8 cellular contexts compared by ENCODE assay signal in genomic region chr7:106110238-106110560, GRCh38. TPM values are rescaled to one million over a fixed set of nuclear protein-coding genes. Genes with fewer than 3 reads are reported as not detected.
DNase-seq lines count a peak whose midpoint lies in the region; ATAC-seq and TF ChIP-seq lines count a peak whose summit lies in the region.

No MANE protein-coding gene starts in this region.

- H3K27ac Mint-ChIP-seq in chondrocyte (ENCODE audit: unreplicated experiment) = no peak overlapping the region

- peaks cover 27 to 34% of the 10 kb centered on the region in 2 experiments for H3K4me1 ChIP-seq in neutrophil (ENCODE audit: control insufficient read depth in 1 of 2, insufficient read depth in 1 of 2, low read depth in 1 of 2, low read length in 1 of 2)

- H3K9me3 ChIP-seq in neutrophil = no peaks in the 10 kb centered on the region

- H3K36me3 ChIP-seq in neutrophil = no peaks in the 10 kb centered on the region

- no peaks in the 10 kb centered on the region for H3K36me3 Mint-ChIP-seq in chondrocyte (ENCODE audit: low read depth)

- H3K9me3 Mint-ChIP-seq in chondrocyte (ENCODE audit: low read depth) = no peaks in the 10 kb centered on the region

- H3K4me3 Mint-ChIP-seq in chondrocyte (ENCODE audit: unreplicated experiment) = peak overlapping the region; percentile 74

- H3K4me3 ChIP-seq in neutrophil (ENCODE audit: low read depth in 1 of 2, low read length in 1 of 2) = no peak overlapping the region

- H3K27me3 ChIP-seq in neutrophil = no peaks in the 10 kb centered on the region

- peaks cover 42% of the 10 kb centered on the region for H3K4me1 Mint-ChIP-seq in chondrocyte (ENCODE audit: low read depth)

- in situ Hi-C loops in KBM-7 (cut with MboI; ENCODE audit: low pct_unique_long_range_greater_than_20kb, low sequenced_read_pairs) = no loop called here

- TF ChIP-seq CTCF in chondrocyte (IDR thresholded peaks at IDR 0.05) (no peak), neutrophil (IDR thresholded peaks at IDR 0.05) (no peak)

- DNase-seq in DMS79 treated with DMSO at 0.1 percent for 48 hours (lab: John Stamatoyannopoulos, UW) (peak; percentile 9), KBM-7 (peak; percentile 45), chondrocyte (ENCODE audit: low spot score) (no peak), NCI-H2107 treated with DMSO at 0.1 percent for 48 hours (lab: John Stamatoyannopoulos, UW; ENCODE audit: unreplicated experiment) (no peak), NCI-H1048 (lab: John Stamatoyannopoulos, UW) (no peak)

- peak overlapping the region; percentile 3 for H3K27ac ChIP-seq in neutrophil

- no peak for ATAC-seq in GM18498 (IDR thresholded peaks at IDR 0.05; ENCODE audit: unreplicated experiment)
- no peak for ATAC-seq in GM18907 (IDR thresholded peaks at IDR 0.05; ENCODE audit: unreplicated experiment)

- no peaks in the 10 kb centered on the region for H3K27me3 Mint-ChIP-seq in chondrocyte (ENCODE audit: low read depth)

RNA-seq across cellular contexts. Expression of gene SYPL1, which starts 1.9 kb away (rescaled TPM):
- total RNA-seq in chondrocyte = 53.9 to 75.7 TPM (median 71.8 TPM) in 3 replicates

Comparison
In these comparisons a context has a peak if more than half of its experiments do, and no peak if none do; other contexts are left out.
1. DNase-seq: peak in DMS79 treated with DMSO at 0.1 percent for 48 hours (single experiment) and KBM-7 (single experiment); none in chondrocyte (single experiment), NCI-H2107 treated with DMSO at 0.1 percent for 48 hours (single experiment) and NCI-H1048 (single experiment).